8 cellular contexts compared by ENCODE assay signal in genomic region chr6:33788694-33789549, GRCh38. TPM values are rescaled to one million over a fixed set of nuclear protein-coding genes. Genes with fewer than 3 reads are reported as not detected.
DNase-seq lines count a peak whose midpoint lies in the region; ATAC-seq and TF ChIP-seq lines count a peak whose summit lies in the region.

Gene LEMD2, minus strand, starts transcription at chr6:33789130. Its CDS starts 14 bp downstream, at chr6:33789116.

- peak within 1 kb of the TSS; percentile 93 for H3K4me3 Mint-ChIP-seq in activated naive CD4-positive, alpha-beta T cell treated with anti-CD3 and anti-CD28 coated beads, Interleukin-2, amount 50 U/mL, for 24 hours

- H3K36me3 Mint-ChIP-seq in activated naive CD4-positive, alpha-beta T cell treated with anti-CD3 and anti-CD28 coated beads, Interleukin-2, amount 50 U/mL, for 24 hours = peaks cover 5% of the 10 kb centered on the region

- H3K27me3 Mint-ChIP-seq in activated naive CD4-positive, alpha-beta T cell treated with anti-CD3 and anti-CD28 coated beads, Interleukin-2, amount 50 U/mL, for 24 hours = no peaks in the 10 kb centered on the region

- ATAC-seq in HG02571 (IDR thresholded peaks at IDR 0.05; ENCODE audit: unreplicated experiment) (peak; percentile 88), SK-N-SH treated with all-trans-retinoic acid at 6 μM for 48 hours (peak; percentile 92), omental fat pad (ENCODE audit: low FRiP score) (peak; percentile 95)

- no peak for TF ChIP-seq CTCF in GM06990 (IDR thresholded peaks at IDR 0.05; ENCODE audit: insufficient read depth, low read length, poor library complexity, severe bottlenecking)
- no peak for TF ChIP-seq CTCF in omental fat pad (IDR thresholded peaks at IDR 0.05)

- H3K27me3 ChIP-seq in GM06990 (replicated peaks; ENCODE audit: control insufficient read depth, insufficient read depth, low read length) = no peaks in the 10 kb centered on the region; the same call in 1 of the 2 replicates

- H3K36me3 ChIP-seq in GM06990 (ENCODE audit: control insufficient read depth, insufficient read depth, low read length) = peaks cover 8% of the 10 kb centered on the region

- DNase-seq in GM06990 (ENCODE audit: extremely low read depth, insufficient read length) (peak; percentile 96), NCI-H1048 (lab: John Stamatoyannopoulos, UW) (peak; percentile 24), glomerular endothelial cell (ENCODE audit: extremely low read depth, low read depth, low spot score) (no peak), omental fat pad (ENCODE audit: low spot score) (peak; percentile 67)

- peak within 1 kb of the TSS; percentile 97 for H3K27ac Mint-ChIP-seq in activated naive CD4-positive, alpha-beta T cell treated with anti-CD3 and anti-CD28 coated beads, Interleukin-2, amount 50 U/mL, for 24 hours

- no peaks in the 10 kb centered on the region for H3K9me3 Mint-ChIP-seq in activated naive CD4-positive, alpha-beta T cell treated with anti-CD3 and anti-CD28 coated beads, Interleukin-2, amount 50 U/mL, for 24 hours

- peak within 1 kb of the TSS; percentile 79 for H3K4me3 ChIP-seq in GM06990 (replicated peaks; ENCODE audit: low read depth, low read length)

- H3K27ac ChIP-seq in temporal lobe (ENCODE audit: low read depth, low read length) = peak within 1 kb of the TSS; percentile 69

- peaks cover 52% of the 10 kb centered on the region for H3K4me1 Mint-ChIP-seq in activated naive CD4-positive, alpha-beta T cell treated with anti-CD3 and anti-CD28 coated beads, Interleukin-2, amount 50 U/mL, for 24 hours

TF ChIP-seq in SK-N-SH treated with all-trans-retinoic acid at 6 μM for 48 hours, 23 proteins besides CTCF, POLR2A, EP300 and RAD21:
- TF ChIP-seq PPARA (CRISPR knock-in tag; IDR thresholded peaks at IDR 0.05; ENCODE audit: borderline replicate concordance) = no peak
- no peak for TF ChIP-seq ESRRG (CRISPR knock-in tag; IDR thresholded peaks at IDR 0.05)
- TF ChIP-seq BACH2 (CRISPR knock-in tag; IDR thresholded peaks at IDR 0.05; ENCODE audit: borderline replicate concordance) = 0 out of 2 replicates have a peak, but pooled peaks have one; percentile 52
- TF ChIP-seq ARNTL (CRISPR knock-in tag; IDR thresholded peaks at IDR 0.05; ENCODE audit: borderline replicate concordance, low read depth) = no peak
- TF ChIP-seq SNAI2 (CRISPR knock-in tag; IDR thresholded peaks at IDR 0.05) = peak; percentile 98
- TF ChIP-seq ZFP3 (CRISPR knock-in tag; IDR thresholded peaks at IDR 0.05) = peak; percentile 85
- TF ChIP-seq TSHZ2 (CRISPR knock-in tag; IDR thresholded peaks at IDR 0.05) = peak; percentile 99
- peak; percentile 96 for TF ChIP-seq CSDC2 (CRISPR knock-in tag; IDR thresholded peaks at IDR 0.05)
- no peak for TF ChIP-seq PATZ1 (CRISPR knock-in tag; IDR thresholded peaks at IDR 0.05; ENCODE audit: borderline replicate concordance)
- no peak for TF ChIP-seq GLIS3 (CRISPR knock-in tag; IDR thresholded peaks at IDR 0.05)
- TF ChIP-seq ZC3H10 (CRISPR knock-in tag; IDR thresholded peaks at IDR 0.05) = peak; percentile 23; the same call in 1 of the 2 replicates
- no peak for TF ChIP-seq CSRNP3 (CRISPR knock-in tag; IDR thresholded peaks at IDR 0.05)

RNA-seq across cellular contexts. Expression of gene LEMD2, which starts in this region (rescaled TPM):
- 40.4 and 69.3 TPM in 2 replicates for total RNA-seq in glomerular endothelial cell
- 10 to 100 TPM; 25.8 to 75.0 (median 40.4) TPM for total RNA-seq in omental fat pad
- 23.6 TPM for total RNA-seq in temporal lobe
